In genomic region chr1:100249155-100249536, GRCh38 we compare ENCODE assay signal across 8 cellular contexts. TPM values are rescaled to one million over a fixed set of nuclear protein-coding genes. Genes with fewer than 3 reads are reported as not detected.
DNase-seq lines count a peak whose midpoint lies in the region; ATAC-seq and TF ChIP-seq lines count a peak whose summit lies in the region.

No MANE protein-coding gene starts in this region.

- DNase-seq in SIG-M5 treated with dmso at 0.1 percent for 504 hours (lab: John Stamatoyannopoulos, UW; ENCODE audit: unreplicated experiment) (peak; percentile 17), SIG-M5 (lab: John Stamatoyannopoulos, UW) (no peak), astrocyte of the cerebellum (ENCODE audit: low read depth) (no peak), uterus (no peak)

- no peak for TF ChIP-seq RAD21 in liver (IDR thresholded peaks at IDR 0.05)

- ATAC-seq in GM19035 (IDR thresholded peaks at IDR 0.05; ENCODE audit: unreplicated experiment) (no peak), HG03520 (IDR thresholded peaks at IDR 0.05; ENCODE audit: unreplicated experiment) (no peak), HG02973 (IDR thresholded peaks at IDR 0.05; ENCODE audit: unreplicated experiment) (no peak)

- intact Hi-C loops in uterus (cut with DNase I; ENCODE audit: low total_unique reads), result no loop called here

- H3K4me1 ChIP-seq in liver (ENCODE audit: control insufficient read depth in 4 of 4, insufficient read depth in 4 of 4, low read length in 3 of 4), result peaks cover 4 to 17% (median 12%) of the 10 kb centered on the region in 4 donors
- peaks cover 0 to 9% of the 10 kb centered on the region in 2 donors for H3K4me1 ChIP-seq in uterus

- WGBS in liver, result under 1% methylated on average over 12 of the region's 12 CpGs

- H3K9me3 ChIP-seq in liver (ENCODE audit: control insufficient read depth in 4 of 4, low read length in 3 of 4) (no peaks in the 10 kb centered on the region), uterus (no peaks in the 10 kb centered on the region)

- in situ Hi-C loops in astrocyte of the cerebellum (cut with HindIII; ENCODE audit: low sequenced_read_pairs), result no loop called here

- H3K9ac ChIP-seq in liver (ENCODE audit: low read depth in 1 of 2, low read length in 2 of 2), result peak overlapping the region; percentile 85 to 89

- H3K4me3 ChIP-seq in astrocyte of the cerebellum (ENCODE audit: low read depth, low read length) (peak overlapping the region; percentile 84), liver (ENCODE audit: low read depth in 1 of 3, low read length in 3 of 3) (peak overlapping the region; percentile 76 to 99 (median 92)), uterus (peak overlapping the region; percentile 73 to 90)

- H3K27ac ChIP-seq in liver (ENCODE audit: low read depth in 1 of 2, low read length in 2 of 2) (peak overlapping the region; percentile 88 to 90), uterus (peak overlapping the region; percentile 88)

- TF ChIP-seq CTCF in astrocyte of the cerebellum (IDR thresholded peaks at IDR 0.05; ENCODE audit: low read depth, low read length, missing control alignments) (no peak), liver (IDR thresholded peaks at IDR 0.05; ENCODE audit: low read depth, low read length, missing input control) (no peak), uterus (IDR thresholded peaks at IDR 0.05) (no peak)

- H3K27me3 ChIP-seq in liver (ENCODE audit: control insufficient read depth in 4 of 4, insufficient read depth in 4 of 4, low read length in 3 of 4) (no peaks in the 10 kb centered on the region), uterus (no peaks in the 10 kb centered on the region)

- no peak for TF ChIP-seq POLR2A in uterus (IDR thresholded peaks at IDR 0.05)

- H3K36me3 ChIP-seq in liver (ENCODE audit: control insufficient read depth in 4 of 4, insufficient read depth in 3 of 4, low read depth in 1 of 4, low read length in 3 of 4) (no peaks in the 10 kb centered on the region), uterus (no peaks in the 10 kb centered on the region)

TF ChIP-seq in liver, 16 proteins besides CTCF, POLR2A, EP300 and RAD21:
- TF ChIP-seq YY1 (IDR thresholded peaks at IDR 0.05) (no peak), JUND (IDR thresholded peaks at IDR 0.05) (no peak), RXRA (IDR thresholded peaks at IDR 0.05) (no peak), GABPA (IDR thresholded peaks at IDR 0.05 in 1 of 2, conservative IDR thresholded peaks at IDR 0.05 in 1 of 2) (no peak)

RNA-seq across cellular contexts. Expression of gene DBT, which starts 0.5 kb away (rescaled TPM):
- total RNA-seq in liver (10 to 100 TPM in 1 of 2 donors, 1 to 10 TPM in 1; 9.8 to 10.7 TPM), uterus (10 to 100 TPM in 2 of 4 donors, 1 to 10 TPM in 2; 6.4 to 15.2 (median 10.5) TPM)
- polyA plus RNA-seq in liver, result 1 to 10 TPM; 7.7 to 8.5 TPM

RNA-seq across cellular contexts. Expression of gene RTCA, which starts 16.9 kb away (rescaled TPM):
- total RNA-seq in liver, result 10 to 100 TPM; 15.9 to 18.9 TPM
- 10 to 100 TPM; 11.2 to 14.3 TPM for polyA plus RNA-seq in liver
- total RNA-seq in uterus, result 10 to 100 TPM in 3 of 4 donors, 1 to 10 TPM in 1; 8.7 to 29.5 (median 14.8) TPM
